Comparison of ENCODE assay signal across 8 cellular contexts in the genomic region with DNA sequence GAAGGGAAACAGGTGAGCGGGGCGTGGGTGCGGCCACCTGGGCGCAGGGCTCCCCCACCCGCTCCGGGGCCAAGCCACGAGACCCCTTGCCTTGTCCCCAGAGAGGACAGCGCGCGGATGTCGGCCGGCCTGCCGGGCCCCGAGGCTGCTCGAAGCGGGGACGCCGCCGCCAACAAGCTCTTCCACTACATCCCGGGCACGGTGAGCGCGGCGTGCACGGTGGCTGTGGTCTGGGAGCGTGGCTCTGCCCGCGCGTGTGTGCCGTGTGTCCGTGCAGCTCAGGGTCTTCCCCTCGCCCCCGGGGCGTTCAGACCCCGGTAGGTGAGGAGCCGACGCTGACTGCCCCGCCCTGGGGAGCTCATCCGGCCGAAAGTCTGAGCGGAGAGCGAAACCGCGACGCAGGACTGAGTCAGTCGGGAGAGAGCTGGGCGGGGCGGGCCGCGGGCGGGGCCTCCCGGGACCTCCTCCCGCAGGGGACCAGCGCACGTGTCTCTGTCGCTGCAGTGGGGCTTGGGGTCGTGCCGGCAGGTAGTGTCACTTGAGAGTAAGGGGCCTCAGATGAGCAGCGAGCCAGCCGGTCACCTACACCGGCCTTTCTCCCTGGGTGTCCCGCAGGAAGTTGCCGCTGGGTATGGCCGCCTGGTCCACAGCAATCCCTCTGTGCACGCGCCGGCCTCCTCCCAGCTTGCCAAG. TPM values are rescaled to one million over a fixed set of nuclear protein-coding genes. Genes with fewer than 3 reads are reported as not detected.
DNase-seq lines count a peak whose midpoint lies in the region; ATAC-seq lines count a peak whose summit lies in the region.

No MANE protein-coding gene starts in this region.

- peak overlapping the region; percentile 81 for H3K4me3 Mint-ChIP-seq in activated CD8-positive, alpha-beta T cell treated with anti-CD3 and anti-CD28 coated beads, Interleukin-2, amount 10 ng/mL, durations not matched to agents 7 days and 5 days

- ATAC-seq in GM21528 (IDR thresholded peaks at IDR 0.05; ENCODE audit: low FRiP score, unreplicated experiment): peak; percentile 59
- peak; percentile 89 for ATAC-seq in activated CD8-positive, alpha-beta T cell treated with anti-CD3 and anti-CD28 coated beads, Interleukin-2, amount 10 ng/mL, durations not matched to agents 7 days and 5 days

- H3K9me3 ChIP-seq in endocrine pancreas (ENCODE audit: control insufficient read depth, low read length): no peaks in the 10 kb centered on the region
- H3K9me3 ChIP-seq in mucosa of rectum (ENCODE audit: control insufficient read depth in 2 of 2, low read length in 2 of 2): no peaks in the 10 kb centered on the region

- peaks cover 14% of the 10 kb centered on the region for H3K27me3 Mint-ChIP-seq in activated CD8-positive, alpha-beta T cell treated with anti-CD3 and anti-CD28 coated beads, Interleukin-2, amount 10 ng/mL, durations not matched to agents 7 days and 5 days (ENCODE audit: low read depth)

- H3K27me3 ChIP-seq in endocrine pancreas (ENCODE audit: control insufficient read depth, insufficient read depth, low read length): peaks cover 11% of the 10 kb centered on the region
- H3K27me3 ChIP-seq in mucosa of rectum (ENCODE audit: control insufficient read depth in 2 of 2, insufficient read depth in 2 of 2, low read length in 2 of 2): peaks cover 8 to 20% of the 10 kb centered on the region in 2 donors

- H3K36me3 ChIP-seq in endocrine pancreas (ENCODE audit: control insufficient read depth, insufficient read depth, low read length): no peaks in the 10 kb centered on the region
- H3K36me3 ChIP-seq in mucosa of rectum (ENCODE audit: control insufficient read depth in 2 of 2, insufficient read depth in 2 of 2, low read length in 2 of 2): no peaks in the 10 kb centered on the region

- H3K27ac ChIP-seq in mucosa of rectum (ENCODE audit: low read depth in 2 of 2, low read length in 2 of 2): peak overlapping the region; percentile 63 to 67

- H3K4me1 Mint-ChIP-seq in activated CD8-positive, alpha-beta T cell treated with anti-CD3 and anti-CD28 coated beads, Interleukin-2, amount 10 ng/mL, durations not matched to agents 7 days and 5 days (ENCODE audit: low read depth): peaks cover 15% of the 10 kb centered on the region

- CTCF ChIA-PET in activated CD8-positive, alpha-beta T cell treated with anti-CD3 and anti-CD28 coated beads, Interleukin-2, amount 10 ng/mL, durations not matched to agents 7 days and 5 days (lab: Charles Lee): interaction anchor here (0.8 to 1.5 kb wide), 6 partner anchors 9 to 52 kb away, joined by 3 to 5 read pairs (median 4); no protein-coding TSS in a partner anchor

- no peak overlapping the region for H3K4me3 ChIP-seq in endocrine pancreas (ENCODE audit: control insufficient read depth, insufficient read depth, low read length)
- H3K4me3 ChIP-seq in mucosa of rectum (ENCODE audit: low read length in 2 of 2): peak overlapping the region; percentile 73 to 78

- no peaks in the 10 kb centered on the region for H3K9me3 Mint-ChIP-seq in activated CD8-positive, alpha-beta T cell treated with anti-CD3 and anti-CD28 coated beads, Interleukin-2, amount 10 ng/mL, durations not matched to agents 7 days and 5 days (ENCODE audit: insufficient read depth)

- POLR2A ChIA-PET in activated CD8-positive, alpha-beta T cell treated with anti-CD3 and anti-CD28 coated beads, Interleukin-2, amount 10 ng/mL, durations not matched to agents 7 days and 5 days (lab: Charles Lee): interaction anchor here (1.0 to 1.2 kb wide), 2 partner anchors 8 to 9 kb away, joined by 3 to 4 read pairs; partner anchors contain the start of gene NOC2L

- H3K36me3 Mint-ChIP-seq in activated CD8-positive, alpha-beta T cell treated with anti-CD3 and anti-CD28 coated beads, Interleukin-2, amount 10 ng/mL, durations not matched to agents 7 days and 5 days (ENCODE audit: low read depth): peaks cover 3% of the 10 kb centered on the region

- DNase-seq in COLO829 (ENCODE audit: low spot score) (peak; percentile 48), M059J (ENCODE audit: low read depth) (peak; percentile 83), COR-L47 (lab: John Stamatoyannopoulos, UW) (no peak)
- peak; percentile 89 for DNase-seq in activated CD8-positive, alpha-beta T cell treated with anti-CD3 and anti-CD28 coated beads, Interleukin-2, amount 10 ng/mL, durations not matched to agents 7 days and 5 days
- DNase-seq in stimulated activated CD8-positive, alpha-beta memory T cell treated with anti-CD3 and anti-CD28 coated beads, Interleukin-4, amount 100 ng/mL, for 48 hours: peak; percentile 91

- H3K9ac ChIP-seq in endocrine pancreas (ENCODE audit: control insufficient read depth, insufficient read depth, low read length): peak overlapping the region; percentile 54
- peak overlapping the region; percentile 60 to 66 for H3K9ac ChIP-seq in mucosa of rectum (ENCODE audit: low read depth in 1 of 2, low read length in 2 of 2)

- peak overlapping the region; percentile 90 for H3K27ac Mint-ChIP-seq in activated CD8-positive, alpha-beta T cell treated with anti-CD3 and anti-CD28 coated beads, Interleukin-2, amount 10 ng/mL, durations not matched to agents 7 days and 5 days

- no peaks in the 10 kb centered on the region for H3K4me1 ChIP-seq in endocrine pancreas (ENCODE audit: control insufficient read depth, insufficient read depth, low read length)
- H3K4me1 ChIP-seq in mucosa of rectum (ENCODE audit: control insufficient read depth in 2 of 2, insufficient read depth in 2 of 2, low read length in 2 of 2): peaks cover 6 to 9% of the 10 kb centered on the region in 2 donors

RNA-seq across cellular contexts. Expression of gene PLEKHN1, which starts 0.5 kb away (rescaled TPM):
- total RNA-seq in M059J (2014; rRNA removed; shearing (Covaris generic)): 2.4 and 4.5 TPM in 2 replicates
- total RNA-seq in activated CD8-positive, alpha-beta T cell treated with anti-CD3 and anti-CD28 coated beads, Interleukin-2, amount 10 ng/mL, durations not matched to agents 7 days and 5 days: 1 to 10 TPM; 1.7 to 2.2 TPM

RNA-seq across cellular contexts. Expression of gene KLHL17, which starts 6.4 kb away (rescaled TPM):
- 4.3 and 7.8 TPM in 2 replicates for total RNA-seq in M059J (2014; rRNA removed; shearing (Covaris generic))
- total RNA-seq in activated CD8-positive, alpha-beta T cell treated with anti-CD3 and anti-CD28 coated beads, Interleukin-2, amount 10 ng/mL, durations not matched to agents 7 days and 5 days: 10 to 100 TPM; 24.4 to 27.7 TPM

RNA-seq across cellular contexts. Expression of gene NOC2L, which starts 7.7 kb away (rescaled TPM):
- 60.1 and 102 TPM in 2 replicates for total RNA-seq in M059J (2014; rRNA removed; shearing (Covaris generic))
- 10 to 100 TPM; 61.7 to 68.7 TPM for total RNA-seq in activated CD8-positive, alpha-beta T cell treated with anti-CD3 and anti-CD28 coated beads, Interleukin-2, amount 10 ng/mL, durations not matched to agents 7 days and 5 days

RNA-seq across cellular contexts. Expression of gene PERM1, which starts 15.1 kb away (rescaled TPM):
- total RNA-seq in M059J (2014; rRNA removed; shearing (Covaris generic)): 0.37 and 1.0 TPM in 2 replicates
- total RNA-seq in activated CD8-positive, alpha-beta T cell treated with anti-CD3 and anti-CD28 coated beads, Interleukin-2, amount 10 ng/mL, durations not matched to agents 7 days and 5 days: not detected

RNA-seq across cellular contexts. Expression of gene HES4, which starts 33.1 kb away (rescaled TPM):
- 44.1 and 51.8 TPM in 2 replicates for total RNA-seq in M059J (2014; rRNA removed; shearing (Covaris generic))
- total RNA-seq in activated CD8-positive, alpha-beta T cell treated with anti-CD3 and anti-CD28 coated beads, Interleukin-2, amount 10 ng/mL, durations not matched to agents 7 days and 5 days: under 1 TPM; 0.45 to 0.50 TPM
